Comparison of ENCODE assay signal across 10 cellular contexts in the genomic region with DNA sequence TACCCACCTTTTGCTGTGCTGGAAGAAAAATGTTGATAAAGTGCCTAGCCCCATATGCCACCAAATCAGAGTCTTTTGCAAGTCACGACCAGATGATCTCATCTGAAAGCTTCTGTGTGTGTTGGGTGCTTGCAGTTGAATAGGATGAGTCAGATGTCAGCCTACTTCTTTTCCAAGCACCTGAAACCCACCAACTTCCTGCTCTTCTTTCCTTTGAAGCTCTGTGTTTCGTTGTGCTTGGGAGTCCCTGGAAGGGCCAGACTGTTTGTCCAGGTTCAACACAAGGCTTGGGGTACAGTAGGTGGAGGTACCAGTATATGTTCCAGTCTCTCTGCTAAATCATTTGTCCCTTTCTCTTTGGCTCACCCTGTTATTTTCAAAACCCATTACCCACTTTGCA. TPM values are rescaled to one million over a fixed set of nuclear protein-coding genes. Genes with fewer than 3 reads are reported as not detected.
DNase-seq lines count a peak whose midpoint lies in the region; ATAC-seq and TF ChIP-seq lines count a peak whose summit lies in the region.
"Had no signal": no experiment of that assay in that cellular context is flagged by ENCODE, and none has a peak within 500 bp of the region (broad histone marks: within the 10 kb centered on the region; RNA-seq: fewer than 3 reads in every experiment).

No MANE protein-coding gene starts in this region.

- intact Hi-C loops in activated CD8-positive, alpha-beta T cell treated with anti-CD3 and anti-CD28 coated beads for 36 hours (cut with micrococcal nuclease) = loop anchor here (5.0 kb wide), 1 partner anchor 43 kb away; no protein-coding TSS in a partner anchor

- H3K4me1 Mint-ChIP-seq in activated CD8-positive, alpha-beta T cell treated with anti-CD3 and anti-CD28 coated beads for 36 hours (ENCODE audit: low read depth) = peaks cover 31% of the 10 kb centered on the region

- peak; percentile 84 for ATAC-seq in activated CD8-positive, alpha-beta T cell treated with anti-CD3 and anti-CD28 coated beads for 36 hours
- ATAC-seq in GM21786 (IDR thresholded peaks at IDR 0.05; ENCODE audit: unreplicated experiment) = no peak
- ATAC-seq in GM18502 (IDR thresholded peaks at IDR 0.05; ENCODE audit: poor library complexity, unreplicated experiment) = no peak

- H3K4me3 Mint-ChIP-seq in activated CD8-positive, alpha-beta T cell treated with anti-CD3 and anti-CD28 coated beads for 36 hours = no peak overlapping the region

- no peaks in the 10 kb centered on the region for H3K36me3 Mint-ChIP-seq in activated CD8-positive, alpha-beta T cell treated with anti-CD3 and anti-CD28 coated beads for 36 hours (ENCODE audit: low read depth)
- H3K36me3 Mint-ChIP-seq: neural progenitor cell had no signal

- peak overlapping the region; percentile 59 for H3K27ac Mint-ChIP-seq in activated CD8-positive, alpha-beta T cell treated with anti-CD3 and anti-CD28 coated beads for 36 hours
- H3K27ac Mint-ChIP-seq: neural progenitor cell had no signal

- peak; percentile 1 for DNase-seq in stimulated activated naive CD4-positive, alpha-beta T cell treated with Interleukin-2 at 50 U/mL for 16 hours (lab: John Stamatoyannopoulos, UW)
- DNase-seq in stimulated activated naive CD4-positive, alpha-beta T cell (lab: John Stamatoyannopoulos, UW) = no peak
- DNase-seq in activated CD8-positive, alpha-beta T cell treated with anti-CD3 and anti-CD28 coated beads for 36 hours = peak; percentile 30
- DNase-seq in iPS-NIHi7 (ENCODE audit: extremely low spot score) (peak; percentile 46), SW 1271 (lab: John Stamatoyannopoulos, UW) (no peak), NCI-H1436 treated with DMSO at 0.1 percent for 48 hours (lab: John Stamatoyannopoulos, UW) (no peak)
- DNase-seq: H7 had no signal

- POLR2A ChIA-PET in activated CD8-positive, alpha-beta T cell treated with anti-CD3 and anti-CD28 coated beads for 36 hours (lab: Charles Lee) = interaction anchor here (0.7 to 2.2 kb wide), 2 partner anchors 10 to 12 kb away, joined by 3 to 6 read pairs; no protein-coding TSS in a partner anchor

- TF ChIP-seq CTCF in activated CD8-positive, alpha-beta T cell treated with anti-CD3 and anti-CD28 coated beads for 36 hours (IDR thresholded peaks at IDR 0.05) = no peak

- no peaks in the 10 kb centered on the region for H3K9me3 Mint-ChIP-seq in activated CD8-positive, alpha-beta T cell treated with anti-CD3 and anti-CD28 coated beads for 36 hours

- CTCF ChIA-PET in activated CD8-positive, alpha-beta T cell treated with anti-CD3 and anti-CD28 coated beads for 36 hours (lab: Charles Lee) = interaction anchor here (0.7 to 1.2 kb wide), 3 partner anchors 10 to 25 kb away, joined by 3 read pairs; no protein-coding TSS in a partner anchor

- H3K27me3 Mint-ChIP-seq in activated CD8-positive, alpha-beta T cell treated with anti-CD3 and anti-CD28 coated beads for 36 hours = no peaks in the 10 kb centered on the region

RNA-seq across cellular contexts. Expression of gene LCLAT1, which starts 36.8 kb away (rescaled TPM):
- total RNA-seq in activated CD8-positive, alpha-beta T cell treated with anti-CD3 and anti-CD28 coated beads for 36 hours = 10 to 100 TPM; 19.0 to 20.5 TPM

Comparison
In these comparisons a context has a peak if more than half of its experiments do, and no peak if none do; other contexts are left out.
1. DNase-seq: peak in stimulated activated naive CD4-positive, alpha-beta T cell treated with Interleukin-2 at 50 U/mL for 16 hours (single experiment), activated CD8-positive, alpha-beta T cell treated with anti-CD3 and anti-CD28 coated beads for 36 hours (single experiment) and iPS-NIHi7 (single experiment); none in stimulated activated naive CD4-positive, alpha-beta T cell (0 of 6), SW 1271 (0 of 2) and NCI-H1436 treated with DMSO at 0.1 percent for 48 hours (single experiment).